Comparison of ENCODE assay signal across 1 cellular context in genomic region chr9:11149065-11149464, GRCh38.
TF ChIP-seq lines count a peak whose summit lies in the region.

No MANE protein-coding gene starts in this region.

TF ChIP-seq in WTC11, 78 proteins besides CTCF, POLR2A, EP300 and RAD21 (continued from another document):
- TF ChIP-seq ZNF532 (CRISPR knock-in tag; IDR thresholded peaks at IDR 0.05; ENCODE audit: borderline replicate concordance): no peak
- no peak for TF ChIP-seq EMX1 (CRISPR knock-in tag; IDR thresholded peaks at IDR 0.05)
- no peak for TF ChIP-seq ZNF425 (CRISPR knock-in tag; conservative IDR thresholded peaks at IDR 0.05)
- TF ChIP-seq NR3C1 (CRISPR knock-in tag; conservative IDR thresholded peaks at IDR 0.05; ENCODE audit: low read depth): no peak
- no peak for TF ChIP-seq NFE2L1 (CRISPR knock-in tag; IDR thresholded peaks at IDR 0.05)
- TF ChIP-seq GTF2I (CRISPR knock-in tag; conservative IDR thresholded peaks at IDR 0.05): no peak
- no peak for TF ChIP-seq CREM (CRISPR knock-in tag; IDR thresholded peaks at IDR 0.05)
- TF ChIP-seq RELA (CRISPR knock-in tag; IDR thresholded peaks at IDR 0.05; ENCODE audit: borderline replicate concordance): no peak
- no peak for TF ChIP-seq USF1 (CRISPR knock-in tag; IDR thresholded peaks at IDR 0.05)
- no peak for TF ChIP-seq ZMAT4 (CRISPR knock-in tag; IDR thresholded peaks at IDR 0.05)
- TF ChIP-seq TP53 (CRISPR knock-in tag; IDR thresholded peaks at IDR 0.05): no peak
